ENCODE assay signal across 17 cellular contexts in the genomic region with DNA sequence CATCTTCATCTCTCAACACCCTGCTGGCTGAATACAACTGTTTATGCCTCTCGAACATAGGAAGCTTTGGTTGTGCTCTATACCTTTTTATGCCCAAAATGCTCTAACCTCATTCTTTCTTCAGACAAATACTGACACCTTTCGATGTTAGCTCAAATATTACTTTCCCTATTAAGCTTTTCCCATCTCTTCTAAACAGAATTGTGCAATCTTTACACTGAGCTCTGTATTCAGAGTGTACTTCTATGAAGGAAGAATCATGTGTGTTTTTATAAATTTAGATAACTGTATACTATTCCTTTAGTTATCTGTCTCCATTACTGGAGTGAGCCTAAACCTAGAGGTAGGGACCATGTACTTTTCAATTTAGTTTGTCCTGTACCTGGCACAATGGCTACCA. TPM values are rescaled to one million over a fixed set of nuclear protein-coding genes. Genes with fewer than 3 reads are reported as not detected.
DNase-seq lines count a peak whose midpoint lies in the region; ATAC-seq and TF ChIP-seq lines count a peak whose summit lies in the region.
"Had no signal": no experiment of that assay in that cellular context is flagged by ENCODE, and none has a peak within 500 bp of the region (broad histone marks: within the 10 kb centered on the region; RNA-seq: fewer than 3 reads in every experiment).

No MANE protein-coding gene starts in this region.

- CTCF ChIA-PET in SK-N-SH (lab: Yijun Ruan, JAX), result no interaction called here

- H3K9me3 Mint-ChIP-seq in natural killer cell treated with Interleukin-12 subunit alpha and Interleukin-12 subunit beta and Interleukin-15 and Interleukin-18, amount 100 ng/mL, for 72 hours, result no peaks in the 10 kb centered on the region
- no peaks in the 10 kb centered on the region for H3K9me3 Mint-ChIP-seq in natural killer cell
- H3K9me3 Mint-ChIP-seq in activated T-helper 2 cell treated with anti-CD3 and anti-CD28 coated beads, Interferon-gamma antibody, Interleukin-2, Interleukin-4, amounts not matched to agents 10 μg/mL and 5 μg/mL and 100 μg/mL, durations not matched to agents 14 hours and 24 hours and 36 hours, result no peaks in the 10 kb centered on the region
- H3K9me3 Mint-ChIP-seq in stimulated activated naive B cell treated with anti-CD40 and anti-IgM and Interleukin-4, amounts not matched to agents 10 μg/mL and 1 μg/mL and 100 μg/mL, for 72 hours, result peaks cover 8 to 9% of the 10 kb centered on the region in 2 donors
- H3K9me3 Mint-ChIP-seq: H9 had no signal

- H3K4me3 ChIP-seq in SK-N-SH (ENCODE audit: low read depth in 2 of 2, low read length in 1 of 2) (no peak overlapping the region), vagina (no peak overlapping the region)

- no peaks in the 10 kb centered on the region for H3K36me3 Mint-ChIP-seq in natural killer cell treated with Interleukin-12 subunit alpha and Interleukin-12 subunit beta and Interleukin-15 and Interleukin-18, amount 100 ng/mL, for 72 hours
- no peaks in the 10 kb centered on the region for H3K36me3 Mint-ChIP-seq in natural killer cell
- no peaks in the 10 kb centered on the region for H3K36me3 Mint-ChIP-seq in activated T-helper 2 cell treated with anti-CD3 and anti-CD28 coated beads, Interferon-gamma antibody, Interleukin-2, Interleukin-4, amounts not matched to agents 10 μg/mL and 5 μg/mL and 100 μg/mL, durations not matched to agents 14 hours and 24 hours and 36 hours (ENCODE audit: low read depth)
- H3K36me3 Mint-ChIP-seq in stimulated activated naive B cell treated with anti-CD40 and anti-IgM and Interleukin-4, amounts not matched to agents 10 μg/mL and 1 μg/mL and 100 μg/mL, for 72 hours, result peaks cover 0 to 3% of the 10 kb centered on the region in 2 donors

- H3K27ac ChIP-seq in SK-N-SH (ENCODE audit: low read depth in 2 of 2, low read length in 1 of 2) (no peak overlapping the region), vagina (no peak overlapping the region)
- H3K27ac ChIP-seq: 22Rv1 had no signal

- H3K36me3 ChIP-seq in SK-N-SH (replicated peaks in 1 of 2; ENCODE audit: control insufficient read depth in 1 of 2, insufficient read depth in 2 of 2, low read length in 1 of 2), result no peaks in the 10 kb centered on the region
- no peaks in the 10 kb centered on the region for H3K36me3 ChIP-seq in vagina

- ATAC-seq in SK-N-SH treated with all-trans-retinoic acid at 6 μM for 48 hours, result no peak
- no peak for ATAC-seq in natural killer cell treated with Interleukin-12 subunit alpha and Interleukin-12 subunit beta and Interleukin-15 and Interleukin-18, amount 100 ng/mL, for 72 hours
- ATAC-seq in natural killer cell, result no peak
- ATAC-seq in stimulated activated naive B cell treated with anti-CD40 and anti-IgM and Interleukin-4, amounts not matched to agents 10 μg/mL and 1 μg/mL and 100 μg/mL, for 72 hours (replicated peaks), result no peak

- H3F3A ChIP-seq in SK-N-SH (replicated peaks; ENCODE audit: insufficient read depth), result peaks cover 3% of the 10 kb centered on the region

- no peak overlapping the region for H2AFZ ChIP-seq in SK-N-SH (ENCODE audit: low read depth)

- no peak for TF ChIP-seq RAD21 in SK-N-SH (IDR thresholded peaks at IDR 0.05; ENCODE audit: low read length)

- DNase-seq in SK-N-SH (no peak), natural killer cell (no peak), vagina (ENCODE audit: extremely low spot score in 2 of 2) (no peak), NCI-H2171 treated with DMSO at 0.1 percent for 48 hours (lab: John Stamatoyannopoulos, UW) (no peak)
- no peak for DNase-seq in natural killer cell treated with Interleukin-12 subunit alpha and Interleukin-12 subunit beta and Interleukin-15 and Interleukin-18, amount 100 ng/mL, for 72 hours (ENCODE audit: low spot score)
- DNase-seq in activated T-helper 2 cell treated with anti-CD3 and anti-CD28 coated beads, Interferon-gamma antibody, Interleukin-2, Interleukin-4, amounts not matched to agents 10 μg/mL and 5 μg/mL and 100 μg/mL, durations not matched to agents 14 hours and 24 hours and 36 hours (ENCODE audit: low spot score), result no peak
- DNase-seq in stimulated activated naive B cell treated with anti-CD40 and anti-IgM and Interleukin-4, amounts not matched to agents 10 μg/mL and 1 μg/mL and 100 μg/mL, for 72 hours, result no peak
- DNase-seq: C1 segment of cervical spinal cord; COR-L47; H9; NCI-H1436; NCI-H2081; NCI-H2227 treated with DMSO at 0.1 percent for 48 hours; NCI-H526 treated with DMSO at 0.1 percent for 48 hours; NK-92 treated with Interleukin-12 subunit alpha and Interleukin-12 subunit beta, amount 100 ng/mL, for 24 hours had no signal

- peak overlapping the region; percentile 17; the same call in 1 of the 2 replicates for H3K4me2 ChIP-seq in SK-N-SH

- H3K79me2 ChIP-seq in SK-N-SH (ENCODE audit: insufficient read depth), result no peaks in the 10 kb centered on the region

- H3K9me2 ChIP-seq in SK-N-SH, result no peaks in the 10 kb centered on the region

- H3K27me3 ChIP-seq in SK-N-SH (ENCODE audit: insufficient read depth) (no peaks in the 10 kb centered on the region), vagina (no peaks in the 10 kb centered on the region)

- H3K27me3 Mint-ChIP-seq in natural killer cell treated with Interleukin-12 subunit alpha and Interleukin-12 subunit beta and Interleukin-15 and Interleukin-18, amount 100 ng/mL, for 72 hours, result peaks cover 9 to 10% of the 10 kb centered on the region in 2 donors
- H3K27me3 Mint-ChIP-seq in natural killer cell (ENCODE audit: low read depth in 2 of 2), result peaks cover 17% of the 10 kb centered on the region in 2 donors
- peaks cover 11% of the 10 kb centered on the region for H3K27me3 Mint-ChIP-seq in activated T-helper 2 cell treated with anti-CD3 and anti-CD28 coated beads, Interferon-gamma antibody, Interleukin-2, Interleukin-4, amounts not matched to agents 10 μg/mL and 5 μg/mL and 100 μg/mL, durations not matched to agents 14 hours and 24 hours and 36 hours (ENCODE audit: low read depth)
- H3K27me3 Mint-ChIP-seq in stimulated activated naive B cell treated with anti-CD40 and anti-IgM and Interleukin-4, amounts not matched to agents 10 μg/mL and 1 μg/mL and 100 μg/mL, for 72 hours, result no peaks in the 10 kb centered on the region

- TF ChIP-seq EP300 in SK-N-SH (IDR thresholded peaks at IDR 0.05; ENCODE audit: borderline replicate concordance in 1 of 2, low read depth in 1 of 2, low read length in 1 of 2), result no peak

- POLR2A ChIA-PET in SK-N-SH (lab: Yijun Ruan, JAX), result no interaction called here

- TF ChIP-seq CTCF in SK-N-SH (IDR thresholded peaks at IDR 0.05), result no peak
- no peak for TF ChIP-seq CTCF in natural killer cell (IDR thresholded peaks at IDR 0.05)
- TF ChIP-seq CTCF in vagina (IDR thresholded peaks at IDR 0.05), result no peak

- H3K4me1 ChIP-seq in SK-N-SH (ENCODE audit: control insufficient read depth in 1 of 2, insufficient read depth in 2 of 2, low read depth in 1 of 2, low read length in 1 of 2) (peaks cover 0 to 4% of the 10 kb centered on the region in 2 experiments; a peak in 1 of 4 replicates), vagina (no peaks in the 10 kb centered on the region)

- intact Hi-C loops in natural killer cell (cut with micrococcal nuclease), result no loop called here
- intact Hi-C loops in activated T-helper 2 cell treated with anti-CD3 and anti-CD28 coated beads, Interferon-gamma antibody, Interleukin-2, Interleukin-4, amounts not matched to agents 10 μg/mL and 5 μg/mL and 100 μg/mL, durations not matched to agents 14 hours and 24 hours and 36 hours (cut with micrococcal nuclease), result loop anchor here (5.0 to 10.0 kb wide), 4 partner anchors 45 to 1728 kb away; no protein-coding TSS in a partner anchor
- intact Hi-C loops in vagina (cut with DNase I), result no loop called here

- TF ChIP-seq POLR2A in vagina (IDR thresholded peaks at IDR 0.05), result no peak

- no peaks in the 10 kb centered on the region for H3K9me3 ChIP-seq in SK-N-SH
- no peaks in the 10 kb centered on the region for H3K9me3 ChIP-seq in vagina

- H3K27ac Mint-ChIP-seq in natural killer cell treated with Interleukin-12 subunit alpha and Interleukin-12 subunit beta and Interleukin-15 and Interleukin-18, amount 100 ng/mL, for 72 hours, result peak overlapping the region; percentile 72 to 82
- H3K27ac Mint-ChIP-seq in natural killer cell, result no peak overlapping the region
- H3K27ac Mint-ChIP-seq in activated T-helper 2 cell treated with anti-CD3 and anti-CD28 coated beads, Interferon-gamma antibody, Interleukin-2, Interleukin-4, amounts not matched to agents 10 μg/mL and 5 μg/mL and 100 μg/mL, durations not matched to agents 14 hours and 24 hours and 36 hours, result peak overlapping the region; percentile 88
- H3K27ac Mint-ChIP-seq in stimulated activated naive B cell treated with anti-CD40 and anti-IgM and Interleukin-4, amounts not matched to agents 10 μg/mL and 1 μg/mL and 100 μg/mL, for 72 hours, result peak overlapping the region; percentile 94
- H3K27ac Mint-ChIP-seq: H9 had no signal

- WGBS in SK-N-SH (ENCODE audit: low lambda C conversion rate), result 94% methylated on average over 2 of the region's 2 CpGs

- no peak overlapping the region for H3K9ac ChIP-seq in SK-N-SH

- H4K20me1 ChIP-seq in SK-N-SH (ENCODE audit: insufficient read depth), result no peaks in the 10 kb centered on the region

- peak overlapping the region; percentile 79 for H3K4me3 Mint-ChIP-seq in natural killer cell treated with Interleukin-12 subunit alpha and Interleukin-12 subunit beta and Interleukin-15 and Interleukin-18, amount 100 ng/mL, for 72 hours
- no peak overlapping the region for H3K4me3 Mint-ChIP-seq in natural killer cell
- H3K4me3 Mint-ChIP-seq in activated T-helper 2 cell treated with anti-CD3 and anti-CD28 coated beads, Interferon-gamma antibody, Interleukin-2, Interleukin-4, amounts not matched to agents 10 μg/mL and 5 μg/mL and 100 μg/mL, durations not matched to agents 14 hours and 24 hours and 36 hours (ENCODE audit: low read depth), result peak overlapping the region; percentile 35
- peak overlapping the region; percentile 53 to 57 for H3K4me3 Mint-ChIP-seq in stimulated activated naive B cell treated with anti-CD40 and anti-IgM and Interleukin-4, amounts not matched to agents 10 μg/mL and 1 μg/mL and 100 μg/mL, for 72 hours
- H3K4me3 Mint-ChIP-seq: H9 had no signal

- peaks cover 27 to 30% of the 10 kb centered on the region in 2 donors for H3K4me1 Mint-ChIP-seq in natural killer cell treated with Interleukin-12 subunit alpha and Interleukin-12 subunit beta and Interleukin-15 and Interleukin-18, amount 100 ng/mL, for 72 hours (ENCODE audit: low read depth in 2 of 2)
- peaks cover 6 to 13% of the 10 kb centered on the region in 2 donors for H3K4me1 Mint-ChIP-seq in natural killer cell
- H3K4me1 Mint-ChIP-seq in activated T-helper 2 cell treated with anti-CD3 and anti-CD28 coated beads, Interferon-gamma antibody, Interleukin-2, Interleukin-4, amounts not matched to agents 10 μg/mL and 5 μg/mL and 100 μg/mL, durations not matched to agents 14 hours and 24 hours and 36 hours (ENCODE audit: low read depth), result peaks cover 40% of the 10 kb centered on the region
- peaks cover 25 to 44% of the 10 kb centered on the region in 2 donors for H3K4me1 Mint-ChIP-seq in stimulated activated naive B cell treated with anti-CD40 and anti-IgM and Interleukin-4, amounts not matched to agents 10 μg/mL and 1 μg/mL and 100 μg/mL, for 72 hours

RNA-seq across cellular contexts. Expression of a gene that starts 1.6 kb away (rescaled TPM):
- 0.50 and 0.58 TPM in 2 replicates for polyA plus RNA-seq in SK-N-SH (2012; rRNA removed)
- polyA plus RNA-seq in SK-N-SH (2012; cell fraction: cytosol; rRNA removed), result 0.59 and 0.94 TPM in 2 replicates
- 0.87 and 1.4 TPM in 2 replicates for polyA plus RNA-seq in SK-N-SH (2012; cell fraction: nucleus; rRNA removed)
- total RNA-seq in natural killer cell treated with Interleukin-12 subunit alpha and Interleukin-12 subunit beta and Interleukin-15 and Interleukin-18, amount 100 ng/mL, for 72 hours, result under 1 TPM in 1 of 2 donors, not detected in 1; 0.78 TPM
- total RNA-seq in natural killer cell, result 1 to 10 TPM in 1 of 3 donors, under 1 TPM in 1, not detected in 1; 0.68 to 4.9 TPM
- 0.94 TPM in 1 of 2 replicates, not detected in the other for total RNA-seq in activated T-helper 2 cell treated with anti-CD3 and anti-CD28 coated beads, Interferon-gamma antibody, Interleukin-2, Interleukin-4, amounts not matched to agents 10 μg/mL and 5 μg/mL and 100 μg/mL, durations not matched to agents 14 hours and 24 hours and 36 hours
- 0.49 TPM for total RNA-seq in vagina

RNA-seq across cellular contexts. Expression of a gene that starts 14.5 kb away (rescaled TPM):
- polyA plus RNA-seq in SK-N-SH (2012; rRNA removed), result 26.9 and 31.0 TPM in 2 replicates
- polyA plus RNA-seq in SK-N-SH (2012; cell fraction: cytosol; rRNA removed), result 33.6 and 42.5 TPM in 2 replicates
- 14.8 and 16.8 TPM in 2 replicates for polyA plus RNA-seq in SK-N-SH (2012; cell fraction: nucleus; rRNA removed)
- total RNA-seq in natural killer cell treated with Interleukin-12 subunit alpha and Interleukin-12 subunit beta and Interleukin-15 and Interleukin-18, amount 100 ng/mL, for 72 hours, result 10 to 100 TPM; 59.0 to 68.9 TPM
- total RNA-seq in natural killer cell (100 to 1,000 TPM; 102 to 109 (median 102) TPM), vagina (55.7 TPM)
- 43.5 and 49.5 TPM in 2 replicates for total RNA-seq in activated T-helper 2 cell treated with anti-CD3 and anti-CD28 coated beads, Interferon-gamma antibody, Interleukin-2, Interleukin-4, amounts not matched to agents 10 μg/mL and 5 μg/mL and 100 μg/mL, durations not matched to agents 14 hours and 24 hours and 36 hours

Comparison
In these comparisons a context has a peak if more than half of its experiments do, and no peak if none do; other contexts are left out.
1. H3K27ac Mint-ChIP-seq: peak in natural killer cell treated with Interleukin-12 subunit alpha and Interleukin-12 subunit beta and Interleukin-15 and Interleukin-18, amount 100 ng/mL, for 72 hours (2 of 2), activated T-helper 2 cell treated with anti-CD3 and anti-CD28 coated beads, Interferon-gamma antibody, Interleukin-2, Interleukin-4, amounts not matched to agents 10 μg/mL and 5 μg/mL and 100 μg/mL, durations not matched to agents 14 hours and 24 hours and 36 hours (single experiment) and stimulated activated naive B cell treated with anti-CD40 and anti-IgM and Interleukin-4, amounts not matched to agents 10 μg/mL and 1 μg/mL and 100 μg/mL, for 72 hours (single experiment); none in natural killer cell (0 of 2).